Comparison of ENCODE assay signal across 1 cellular context in the genomic region with DNA sequence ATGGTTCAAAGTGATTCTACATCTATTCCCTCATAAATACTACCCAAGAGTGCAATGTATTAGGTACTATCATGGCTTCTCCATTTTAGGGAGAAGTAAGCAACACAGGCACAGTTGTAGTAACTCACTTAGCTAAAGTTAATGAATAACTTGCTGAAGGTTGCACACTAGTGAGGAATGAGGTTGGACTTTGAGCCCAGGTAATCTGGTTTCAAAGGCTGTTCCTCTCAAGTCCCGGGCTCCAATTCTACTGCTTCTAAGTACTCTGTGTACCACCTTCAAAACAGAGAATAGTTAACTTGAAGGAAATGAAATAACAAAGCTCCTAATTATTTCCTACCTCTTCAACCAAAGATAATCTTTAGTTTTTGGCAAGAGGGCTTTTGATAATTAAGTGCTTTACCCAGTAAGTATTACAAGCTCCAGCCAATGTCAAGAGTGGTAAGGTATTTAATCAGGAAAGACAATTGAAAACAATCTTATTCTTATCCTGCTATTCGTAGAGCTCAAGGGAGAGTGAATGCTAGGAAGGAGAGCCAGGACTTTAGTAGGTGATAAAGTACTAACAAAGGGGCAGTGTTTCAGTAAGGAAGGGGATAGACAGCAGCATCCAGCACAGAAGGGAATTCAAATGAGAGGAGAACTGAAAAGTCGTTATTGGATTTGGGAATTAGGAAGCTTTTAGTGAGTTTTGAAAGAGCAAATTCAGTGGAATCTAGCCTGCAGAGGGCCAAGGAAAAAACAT.
TF ChIP-seq lines count a peak whose summit lies in the region.

No MANE protein-coding gene starts in this region.

TF ChIP-seq in HepG2, 621 proteins besides CTCF, POLR2A, EP300 and RAD21 (continued from another document and continues in another):
- TF ChIP-seq, protein P1, sequence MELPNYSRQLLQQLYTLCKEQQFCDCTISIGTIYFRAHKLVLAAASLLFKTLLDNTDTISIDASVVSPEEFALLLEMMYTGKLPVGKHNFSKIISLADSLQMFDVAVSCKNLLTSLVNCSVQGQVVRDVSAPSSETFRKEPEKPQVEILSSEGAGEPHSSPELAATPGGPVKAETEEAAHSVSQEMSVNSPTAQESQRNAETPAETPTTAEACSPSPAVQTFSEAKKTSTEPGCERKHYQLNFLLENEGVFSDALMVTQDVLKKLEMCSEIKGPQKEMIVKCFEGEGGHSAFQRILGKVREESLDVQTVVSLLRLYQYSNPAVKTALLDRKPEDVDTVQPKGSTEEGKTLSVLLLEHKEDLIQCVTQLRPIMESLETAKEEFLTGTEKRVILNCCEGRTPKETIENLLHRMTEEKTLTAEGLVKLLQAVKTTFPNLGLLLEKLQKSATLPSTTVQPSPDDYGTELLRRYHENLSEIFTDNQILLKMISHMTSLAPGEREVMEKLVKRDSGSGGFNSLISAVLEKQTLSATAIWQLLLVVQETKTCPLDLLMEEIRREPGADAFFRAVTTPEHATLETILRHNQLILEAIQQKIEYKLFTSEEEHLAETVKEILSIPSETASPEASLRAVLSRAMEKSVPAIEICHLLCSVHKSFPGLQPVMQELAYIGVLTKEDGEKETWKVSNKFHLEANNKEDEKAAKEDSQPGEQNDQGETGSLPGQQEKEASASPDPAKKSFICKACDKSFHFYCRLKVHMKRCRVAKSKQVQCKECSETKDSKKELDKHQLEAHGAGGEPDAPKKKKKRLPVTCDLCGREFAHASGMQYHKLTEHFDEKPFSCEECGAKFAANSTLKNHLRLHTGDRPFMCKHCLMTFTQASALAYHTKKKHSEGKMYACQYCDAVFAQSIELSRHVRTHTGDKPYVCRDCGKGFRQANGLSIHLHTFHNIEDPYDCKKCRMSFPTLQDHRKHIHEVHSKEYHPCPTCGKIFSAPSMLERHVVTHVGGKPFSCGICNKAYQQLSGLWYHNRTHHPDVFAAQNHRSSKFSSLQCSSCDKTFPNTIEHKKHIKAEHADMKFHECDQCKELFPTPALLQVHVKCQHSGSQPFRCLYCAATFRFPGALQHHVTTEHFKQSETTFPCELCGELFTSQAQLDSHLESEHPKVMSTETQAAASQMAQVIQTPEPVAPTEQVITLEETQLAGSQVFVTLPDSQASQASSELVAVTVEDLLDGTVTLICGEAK (IDR thresholded peaks at IDR 0.05) = no peak
- TF ChIP-seq, protein P1 (CRISPR knock-in tag; IDR thresholded peaks at IDR 0.05) = no peak
- no peak for TF ChIP-seq ZNF674 (CRISPR knock-in tag; IDR thresholded peaks at IDR 0.05; ENCODE audit: low read depth)
- no peak for TF ChIP-seq ONECUT2 (CRISPR knock-in tag; IDR thresholded peaks at IDR 0.05)
- TF ChIP-seq ZNF446 (CRISPR knock-in tag; IDR thresholded peaks at IDR 0.05) = no peak
- TF ChIP-seq TP53 (CRISPR knock-in tag; conservative IDR thresholded peaks at IDR 0.05) = no peak
- no peak for TF ChIP-seq ZNF543 (CRISPR knock-in tag; IDR thresholded peaks at IDR 0.05)
- no peak for TF ChIP-seq SRY (CRISPR knock-in tag; IDR thresholded peaks at IDR 0.05)
- no peak for TF ChIP-seq ZNF7 (CRISPR knock-in tag; IDR thresholded peaks at IDR 0.05)
- TF ChIP-seq NCOA2 (CRISPR knock-in tag; IDR thresholded peaks at IDR 0.05) = peak; percentile 57
- no peak for TF ChIP-seq SETDB1 (CRISPR knock-in tag; IDR thresholded peaks at IDR 0.05; ENCODE audit: borderline replicate concordance)
- no peak for TF ChIP-seq ZNF180 (CRISPR knock-in tag; IDR thresholded peaks at IDR 0.05; ENCODE audit: borderline replicate concordance, low read depth)
- no peak for TF ChIP-seq ZFP36L2 (CRISPR knock-in tag; IDR thresholded peaks at IDR 0.05)
- no peak for TF ChIP-seq ZNF773 (CRISPR knock-in tag; IDR thresholded peaks at IDR 0.05; ENCODE audit: borderline replicate concordance)
- TF ChIP-seq ZBTB49 (CRISPR knock-in tag; IDR thresholded peaks at IDR 0.05; ENCODE audit: borderline replicate concordance) = no peak
- TF ChIP-seq KLF13 (CRISPR knock-in tag; IDR thresholded peaks at IDR 0.05) = no peak
- no peak for TF ChIP-seq ATAD3A (CRISPR knock-in tag; IDR thresholded peaks at IDR 0.05)
- no peak for TF ChIP-seq ZNF30 (CRISPR knock-in tag; IDR thresholded peaks at IDR 0.05)
- TF ChIP-seq ZNF432 (CRISPR knock-in tag; IDR thresholded peaks at IDR 0.05; ENCODE audit: borderline replicate concordance) = no peak
- no peak for TF ChIP-seq SOX13 (IDR thresholded peaks at IDR 0.05)
- peak in 1 of 2 experiments; percentile 64; a peak in 2 of 4 replicates for TF ChIP-seq SOX13 (CRISPR knock-in tag; conservative IDR thresholded peaks at IDR 0.05 in 1 of 2, IDR thresholded peaks at IDR 0.05 in 1 of 2)
- TF ChIP-seq DNMT1 (CRISPR knock-in tag; IDR thresholded peaks at IDR 0.05) = no peak
- TF ChIP-seq TERF1 (CRISPR knock-in tag; IDR thresholded peaks at IDR 0.05) = no peak
- no peak for TF ChIP-seq RFXAP (CRISPR knock-in tag; IDR thresholded peaks at IDR 0.05; ENCODE audit: borderline replicate concordance)
- TF ChIP-seq, protein P2, sequence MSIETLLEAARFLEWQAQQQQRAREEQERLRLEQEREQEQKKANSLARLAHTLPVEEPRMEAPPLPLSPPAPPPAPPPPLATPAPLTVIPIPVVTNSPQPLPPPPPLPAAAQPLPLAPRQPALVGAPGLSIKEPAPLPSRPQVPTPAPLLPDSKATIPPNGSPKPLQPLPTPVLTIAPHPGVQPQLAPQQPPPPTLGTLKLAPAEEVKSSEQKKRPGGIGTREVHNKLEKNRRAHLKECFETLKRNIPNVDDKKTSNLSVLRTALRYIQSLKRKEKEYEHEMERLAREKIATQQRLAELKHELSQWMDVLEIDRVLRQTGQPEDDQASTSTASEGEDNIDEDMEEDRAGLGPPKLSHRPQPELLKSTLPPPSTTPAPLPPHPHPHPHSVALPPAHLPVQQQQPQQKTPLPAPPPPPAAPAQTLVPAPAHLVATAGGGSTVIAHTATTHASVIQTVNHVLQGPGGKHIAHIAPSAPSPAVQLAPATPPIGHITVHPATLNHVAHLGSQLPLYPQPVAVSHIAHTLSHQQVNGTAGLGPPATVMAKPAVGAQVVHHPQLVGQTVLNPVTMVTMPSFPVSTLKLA (IDR thresholded peaks at IDR 0.05) = no peak
- no peak for TF ChIP-seq TAF15 (IDR thresholded peaks at IDR 0.05; ENCODE audit: low read depth, low read length, poor library complexity, severe bottlenecking)
- no peak for TF ChIP-seq TBL1XR1 (IDR thresholded peaks at IDR 0.05; ENCODE audit: borderline replicate concordance, low read length, partially characterized antibody)
- TF ChIP-seq SRF (IDR thresholded peaks at IDR 0.05; ENCODE audit: low read depth, low read length) = no peak
- no peak for TF ChIP-seq GLMP (CRISPR knock-in tag; IDR thresholded peaks at IDR 0.05; ENCODE audit: borderline replicate concordance)
- TF ChIP-seq ZNF83 (CRISPR knock-in tag; IDR thresholded peaks at IDR 0.05; ENCODE audit: borderline replicate concordance) = no peak
- no peak for TF ChIP-seq THYN1 (CRISPR knock-in tag; IDR thresholded peaks at IDR 0.05; ENCODE audit: borderline replicate concordance, low read depth)
- no peak for TF ChIP-seq SP1 (IDR thresholded peaks at IDR 0.05)
- TF ChIP-seq SP1 (CRISPR knock-in tag; IDR thresholded peaks at IDR 0.05) = no peak
- TF ChIP-seq ZNF557 (CRISPR knock-in tag; IDR thresholded peaks at IDR 0.05) = no peak
- no peak for TF ChIP-seq ZNF547 (CRISPR knock-in tag; IDR thresholded peaks at IDR 0.05)
- TF ChIP-seq ZNF329 (CRISPR knock-in tag; IDR thresholded peaks at IDR 0.05; ENCODE audit: low read depth) = no peak
- TF ChIP-seq MTF1 (CRISPR knock-in tag; IDR thresholded peaks at IDR 0.05) = no peak
- TF ChIP-seq ZNF460 (CRISPR knock-in tag; IDR thresholded peaks at IDR 0.05; ENCODE audit: borderline replicate concordance) = no peak
- no peak for TF ChIP-seq ZNF792 (CRISPR knock-in tag; IDR thresholded peaks at IDR 0.05)
- TF ChIP-seq ZBTB8A (CRISPR knock-in tag; IDR thresholded peaks at IDR 0.05; ENCODE audit: borderline replicate concordance, low read depth) = no peak
- TF ChIP-seq ZNF777 (CRISPR knock-in tag; IDR thresholded peaks at IDR 0.05) = no peak
- no peak for TF ChIP-seq CENPBD1 (CRISPR knock-in tag; IDR thresholded peaks at IDR 0.05; ENCODE audit: borderline replicate concordance, low read depth)
- TF ChIP-seq, protein P3, sequence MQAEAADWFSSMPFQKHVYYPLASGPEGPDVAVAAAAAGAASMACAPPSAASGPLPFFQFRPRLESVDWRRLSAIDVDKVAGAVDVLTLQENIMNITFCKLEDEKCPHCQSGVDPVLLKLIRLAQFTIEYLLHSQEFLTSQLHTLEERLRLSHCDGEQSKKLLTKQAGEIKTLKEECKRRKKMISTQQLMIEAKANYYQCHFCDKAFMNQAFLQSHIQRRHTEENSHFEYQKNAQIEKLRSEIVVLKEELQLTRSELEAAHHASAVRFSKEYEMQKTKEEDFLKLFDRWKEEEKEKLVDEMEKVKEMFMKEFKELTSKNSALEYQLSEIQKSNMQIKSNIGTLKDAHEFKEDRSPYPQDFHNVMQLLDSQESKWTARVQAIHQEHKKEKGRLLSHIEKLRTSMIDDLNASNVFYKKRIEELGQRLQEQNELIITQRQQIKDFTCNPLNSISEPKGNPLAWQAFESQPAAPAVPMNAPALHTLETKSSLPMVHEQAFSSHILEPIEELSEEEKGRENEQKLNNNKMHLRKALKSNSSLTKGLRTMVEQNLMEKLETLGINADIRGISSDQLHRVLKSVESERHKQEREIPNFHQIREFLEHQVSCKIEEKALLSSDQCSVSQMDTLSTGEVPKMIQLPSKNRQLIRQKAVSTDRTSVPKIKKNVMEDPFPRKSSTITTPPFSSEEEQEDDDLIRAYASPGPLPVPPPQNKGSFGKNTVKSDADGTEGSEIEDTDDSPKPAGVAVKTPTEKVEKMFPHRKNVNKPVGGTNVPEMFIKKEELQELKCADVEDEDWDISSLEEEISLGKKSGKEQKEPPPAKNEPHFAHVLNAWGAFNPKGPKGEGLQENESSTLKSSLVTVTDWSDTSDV (CRISPR knock-in tag; IDR thresholded peaks at IDR 0.05) = no peak
